In genomic region chr4:13657016-13657415, GRCh38 we compare ENCODE assay signal across 8 cellular contexts. TPM values are rescaled to one million over a fixed set of nuclear protein-coding genes. Genes with fewer than 3 reads are reported as not detected.
DNase-seq lines count a peak whose midpoint lies in the region; ATAC-seq and TF ChIP-seq lines count a peak whose summit lies in the region.

No MANE protein-coding gene starts in this region.

- H3K4me1 ChIP-seq in Panc1 (ENCODE audit: control insufficient read depth, insufficient read depth, low read length) (no peaks in the 10 kb centered on the region), endodermal cell (ENCODE audit: control insufficient read depth, insufficient read depth, low read length) (no peaks in the 10 kb centered on the region)

- H3K27ac ChIP-seq in Panc1 (ENCODE audit: low read length) (peak overlapping the region; percentile 39; the same call in 1 of the 2 replicates), endodermal cell (ENCODE audit: low read depth, low read length) (no peak overlapping the region)

- peaks cover 2% of the 10 kb centered on the region for H3K9me3 Mint-ChIP-seq in endodermal cell

- intact Hi-C loops in Panc1 (cut with micrococcal nuclease; ENCODE audit: unreplicated experiment): loop anchor here (10.0 kb wide), 1 partner anchor 138 kb away; no protein-coding TSS in a partner anchor

- CTCF ChIA-PET in Panc1 (lab: Charles Lee): interaction anchor here (0.5 to 0.6 kb wide), 2 partner anchors 217 to 879 kb away, joined by 3 to 5 read pairs; no protein-coding TSS in a partner anchor

- 68% methylated on average over 4 of the region's 4 CpGs; no CpG with 5 or more reads in 1 of the 2 experiments for WGBS in endodermal cell (ENCODE audit: insufficient coverage in 1 of 2, insufficient read length in 1 of 2), 2 experiments

- TF ChIP-seq CTCF in Panc1 (IDR thresholded peaks at IDR 0.05) (no peak), endodermal cell (conservative IDR thresholded peaks at IDR 0.05) (no peak)

- no TSS peak for BruUV-seq in Panc1 (replicated peaks; lab: Mats Ljungman, UMichigan)

- H3K4me3 Mint-ChIP-seq in endodermal cell: peak overlapping the region; percentile 31

- no peaks in the 10 kb centered on the region for H3K9me3 ChIP-seq in Panc1 (ENCODE audit: control insufficient read depth, insufficient read depth, low read depth, low read length)
- no peaks in the 10 kb centered on the region for H3K9me3 ChIP-seq in endodermal cell (ENCODE audit: control insufficient read depth, low read length)

- in situ Hi-C loops in Panc1 (cut with HindIII; ENCODE audit: low pct_unique_long_range_greater_than_20kb, low sequenced_read_pairs): no loop called here

- peak overlapping the region in 1 of 2 experiments; percentile 39; a peak in 2 of 4 replicates for H3K4me3 ChIP-seq in Panc1 (ENCODE audit: low read depth in 2 of 2, low read length in 2 of 2)
- no peak overlapping the region for H3K4me3 ChIP-seq in endodermal cell (ENCODE audit: low read length)
- peak overlapping the region; percentile 36 for H3K4me3 ChIP-seq in skeletal muscle cell (ENCODE audit: low read depth, low read length)

- POLR2A ChIA-PET in Panc1 (lab: Charles Lee): no interaction called here

- H3K4me1 Mint-ChIP-seq in endodermal cell: peaks cover 17% of the 10 kb centered on the region

- no peaks in the 10 kb centered on the region for H3K36me3 Mint-ChIP-seq in endodermal cell (ENCODE audit: low read depth)

- H3K9ac ChIP-seq in endodermal cell (ENCODE audit: extremely low read depth, low read length, poor library complexity, severe bottlenecking): no peak overlapping the region

- DNase-seq in NOMO-1 treated with DMSO at 0.1 percent for 48 hours (lab: John Stamatoyannopoulos, UW; ENCODE audit: unreplicated experiment) (peak; percentile 21), NOMO-1 treated with dmso at 0.1 percent for 144 hours (lab: John Stamatoyannopoulos, UW; ENCODE audit: unreplicated experiment) (no peak), Panc1 (ENCODE audit: low read depth, low spot score) (no peak), endodermal cell (no peak), skeletal muscle cell (ENCODE audit: low read depth) (no peak), activated gamma-delta T cell (lab: John Stamatoyannopoulos, UW) (no peak), kidney tubule cell (ENCODE audit: low spot score) (no peak)

- H3K27me3 ChIP-seq in Panc1 (ENCODE audit: control insufficient read depth, insufficient read depth, low read length) (no peaks in the 10 kb centered on the region), endodermal cell (ENCODE audit: control insufficient read depth, insufficient read depth, low read length, poor library complexity, severe bottlenecking) (no peaks in the 10 kb centered on the region)

- ATAC-seq in Panc1 (no peak), HG03025 (IDR thresholded peaks at IDR 0.05; ENCODE audit: low FRiP score, unreplicated experiment) (no peak)

- no peaks in the 10 kb centered on the region for H3K27me3 Mint-ChIP-seq in endodermal cell (ENCODE audit: insufficient read depth)

- no peaks in the 10 kb centered on the region for H3K36me3 ChIP-seq in Panc1 (ENCODE audit: control insufficient read depth, insufficient read depth, low read length)
- H3K36me3 ChIP-seq in endodermal cell (ENCODE audit: control insufficient read depth, insufficient read depth, low read length): no peaks in the 10 kb centered on the region

- H3K27ac Mint-ChIP-seq in endodermal cell: no peak overlapping the region

RNA-seq across cellular contexts. Expression of gene BOD1L1, which starts 29.5 kb away (rescaled TPM):
- total RNA-seq in Panc1 (2021; ENCODE audit: unreplicated experiment) (18.1 TPM), endodermal cell (10 to 100 TPM; 42.5 to 46.3 TPM)
- 9.1 TPM for polyA plus RNA-seq in Panc1 (2012; ENCODE audit: insufficient read length)
- polyA plus RNA-seq in endodermal cell (2013, experiment 1 of 2): 28.5 TPM
- polyA plus RNA-seq in endodermal cell (2013, experiment 2 of 2): 32.0 TPM
